Comparison of ENCODE assay signal across 30 cellular contexts in genomic region chr3:7275396-7275795, GRCh38.
DNase-seq lines count a peak whose midpoint lies in the region; ATAC-seq and TF ChIP-seq lines count a peak whose summit lies in the region.
"Had no signal": no experiment of that assay in that cellular context is flagged by ENCODE, and none has a peak within 500 bp of the region (broad histone marks: within the 10 kb centered on the region; RNA-seq: fewer than 3 reads in every experiment).

No MANE protein-coding gene starts in this region.

- no peak for DNase-seq in NK-92 (lab: John Stamatoyannopoulos, UW; ENCODE audit: unreplicated experiment)
- no peak for DNase-seq in activated CD4-positive, alpha-beta T cell treated with anti-CD3 and anti-CD28 coated beads, Interleukin-2, amount 10 ng/mL, durations not matched to agents 7 days and 5 days
- no peak for DNase-seq in NCI-H1694 treated with DMSO at 0.1 percent for 48 hours (lab: John Stamatoyannopoulos, UW)
- DNase-seq in PC-9 = no peak
- DNase-seq: activated CD4-positive, alpha-beta memory T cell treated with anti-CD3 and anti-CD28 coated beads for 36 hours; activated naive CD8-positive, alpha-beta T cell treated with anti-CD3 and anti-CD28 coated beads, Interleukin-2, amount 10 ng/mL, durations not matched to agents 7 days and 5 days; caudate nucleus; DMS79 treated with DMSO at 0.1 percent for 48 hours; endodermal cell; GOT3; IMR-90; NCI-H1105; NCI-H2029 treated with DMSO at 0.1 percent for 48 hours; NCI-H446; NCI-H82; stomach; T1000; tibial artery had no signal

- no peak overlapping the region for H2AFZ ChIP-seq in OCI-LY3 (ENCODE audit: low read depth, low read length)
- no peak overlapping the region for H2AFZ ChIP-seq in PC-9
- H2AFZ ChIP-seq: hepatocyte had no signal

- no peaks in the 10 kb centered on the region for H3K4me1 Mint-ChIP-seq in activated CD4-positive, alpha-beta T cell treated with anti-CD3 and anti-CD28 coated beads, Interleukin-2, amount 10 ng/mL, durations not matched to agents 7 days and 5 days
- H3K4me1 Mint-ChIP-seq: activated naive CD8-positive, alpha-beta T cell treated with anti-CD3 and anti-CD28 coated beads, Interleukin-2, amount 10 ng/mL, durations not matched to agents 7 days and 5 days; memory B cell; WTC11 had no signal

- H3K4me1 ChIP-seq in OCI-LY3 (ENCODE audit: low read length) (peaks cover 9% of the 10 kb centered on the region), PC-9 (replicated peaks; ENCODE audit: insufficient read depth) (no peaks in the 10 kb centered on the region)
- H3K4me1 ChIP-seq: esophagus muscularis mucosa, prostate gland, stomach, tibial artery had no signal

- H3K27me3 Mint-ChIP-seq in activated CD4-positive, alpha-beta T cell treated with anti-CD3 and anti-CD28 coated beads, Interleukin-2, amount 10 ng/mL, durations not matched to agents 7 days and 5 days = no peaks in the 10 kb centered on the region
- H3K27me3 Mint-ChIP-seq: activated CD4-positive, alpha-beta memory T cell treated with anti-CD3 and anti-CD28 coated beads for 36 hours; activated naive CD8-positive, alpha-beta T cell treated with anti-CD3 and anti-CD28 coated beads, Interleukin-2, amount 10 ng/mL, durations not matched to agents 7 days and 5 days; memory B cell had no signal

- H3K9ac ChIP-seq in OCI-LY3 (ENCODE audit: low read length) = no peak overlapping the region

- H3K36me3 Mint-ChIP-seq in activated CD4-positive, alpha-beta T cell treated with anti-CD3 and anti-CD28 coated beads, Interleukin-2, amount 10 ng/mL, durations not matched to agents 7 days and 5 days (ENCODE audit: low read depth) = no peaks in the 10 kb centered on the region
- H3K36me3 Mint-ChIP-seq: activated CD4-positive, alpha-beta memory T cell treated with anti-CD3 and anti-CD28 coated beads for 36 hours; activated naive CD8-positive, alpha-beta T cell treated with anti-CD3 and anti-CD28 coated beads, Interleukin-2, amount 10 ng/mL, durations not matched to agents 7 days and 5 days; memory B cell; WTC11 had no signal

- no peaks in the 10 kb centered on the region for H4K20me1 ChIP-seq in OCI-LY3 (ENCODE audit: insufficient read depth, low read length)
- no peaks in the 10 kb centered on the region for H4K20me1 ChIP-seq in PC-9 (ENCODE audit: insufficient read depth)

- H3K4me3 ChIP-seq in OCI-LY3 (ENCODE audit: low read length) = no peak overlapping the region
- H3K4me3 ChIP-seq in PC-9 = no peak overlapping the region
- H3K4me3 ChIP-seq: esophagus muscularis mucosa, hepatocyte, prostate gland, stomach, tibial artery had no signal

- no peak overlapping the region for H3K4me3 Mint-ChIP-seq in activated CD4-positive, alpha-beta T cell treated with anti-CD3 and anti-CD28 coated beads, Interleukin-2, amount 10 ng/mL, durations not matched to agents 7 days and 5 days
- H3K4me3 Mint-ChIP-seq: activated CD4-positive, alpha-beta memory T cell treated with anti-CD3 and anti-CD28 coated beads for 36 hours; activated naive CD8-positive, alpha-beta T cell treated with anti-CD3 and anti-CD28 coated beads, Interleukin-2, amount 10 ng/mL, durations not matched to agents 7 days and 5 days; endodermal cell; memory B cell; WTC11 had no signal

- H3K4me2 ChIP-seq in OCI-LY3 (ENCODE audit: low read length) (peak overlapping the region; percentile 45), PC-9 (no peak overlapping the region)
- H3K4me2 ChIP-seq: hepatocyte had no signal

- POLR2A ChIA-PET in activated CD4-positive, alpha-beta T cell treated with anti-CD3 and anti-CD28 coated beads, Interleukin-2, amount 10 ng/mL, durations not matched to agents 7 days and 5 days (lab: Charles Lee) = no interaction called here
- POLR2A ChIA-PET in PC-9 (lab: Charles Lee; ENCODE audit: unreplicated experiment) = no interaction called here

- no peaks in the 10 kb centered on the region for H3K9me3 ChIP-seq in OCI-LY3 (ENCODE audit: insufficient read depth, low read length)
- no peaks in the 10 kb centered on the region for H3K9me3 ChIP-seq in PC-9 (ENCODE audit: insufficient read depth, low read depth)
- H3K9me3 ChIP-seq: esophagus muscularis mucosa, neutrophil, prostate gland, stomach, tibial artery had no signal

- H3F3A ChIP-seq in PC-9 (ENCODE audit: insufficient read depth, low read depth) = no peaks in the 10 kb centered on the region

- no TSS peak for BruUV-seq in PC-9 (replicated peaks; lab: Mats Ljungman, UMichigan)

- H3K9me2 ChIP-seq in PC-9 (ENCODE audit: insufficient read depth) = no peaks in the 10 kb centered on the region

- H3K36me3 ChIP-seq in OCI-LY3 (replicated peaks; ENCODE audit: low read depth, low read length) (no peaks in the 10 kb centered on the region), PC-9 (ENCODE audit: low read depth) (no peaks in the 10 kb centered on the region)
- H3K36me3 ChIP-seq: esophagus muscularis mucosa, neutrophil, prostate gland, stomach, tibial artery had no signal

- H3K9me3 Mint-ChIP-seq in activated CD4-positive, alpha-beta T cell treated with anti-CD3 and anti-CD28 coated beads, Interleukin-2, amount 10 ng/mL, durations not matched to agents 7 days and 5 days = no peaks in the 10 kb centered on the region
- H3K9me3 Mint-ChIP-seq: activated CD4-positive, alpha-beta memory T cell treated with anti-CD3 and anti-CD28 coated beads for 36 hours; activated naive CD8-positive, alpha-beta T cell treated with anti-CD3 and anti-CD28 coated beads, Interleukin-2, amount 10 ng/mL, durations not matched to agents 7 days and 5 days; WTC11 had no signal

- ATAC-seq in GM18868 (IDR thresholded peaks at IDR 0.05; ENCODE audit: unreplicated experiment) (peak; percentile 95), GM21529 (IDR thresholded peaks at IDR 0.05; ENCODE audit: unreplicated experiment) (peak; percentile 53), HG02943 (IDR thresholded peaks at IDR 0.05; ENCODE audit: low read depth, unreplicated experiment) (peak; percentile 56)
- ATAC-seq: Right ventricle myocardium inferior, WTC11 had no signal

- CTCF ChIA-PET in activated CD4-positive, alpha-beta T cell treated with anti-CD3 and anti-CD28 coated beads, Interleukin-2, amount 10 ng/mL, durations not matched to agents 7 days and 5 days (lab: Charles Lee) = interaction anchor here (0.9 kb wide), 1 partner anchor 9 kb away, joined by 4 read pairs; no protein-coding TSS in a partner anchor
- CTCF ChIA-PET in PC-9 (lab: Charles Lee) = no interaction called here

- no peak for TF ChIP-seq CTCF in OCI-LY3 (IDR thresholded peaks at IDR 0.05; ENCODE audit: low read depth, low read length)
- TF ChIP-seq CTCF in PC-9 (conservative IDR thresholded peaks at IDR 0.05) = no peak

- no peaks in the 10 kb centered on the region for H3K79me2 ChIP-seq in OCI-LY3 (ENCODE audit: low read length)
- no peaks in the 10 kb centered on the region for H3K79me2 ChIP-seq in PC-9 (ENCODE audit: low read depth)
- H3K79me2 ChIP-seq: hepatocyte had no signal

- intact Hi-C loops in PC-9 (cut with micrococcal nuclease; ENCODE audit: unreplicated experiment) = no loop called here

- H3K27ac Mint-ChIP-seq in activated CD4-positive, alpha-beta T cell treated with anti-CD3 and anti-CD28 coated beads, Interleukin-2, amount 10 ng/mL, durations not matched to agents 7 days and 5 days = no peak overlapping the region
- H3K27ac Mint-ChIP-seq: activated CD4-positive, alpha-beta memory T cell treated with anti-CD3 and anti-CD28 coated beads for 36 hours; activated naive CD8-positive, alpha-beta T cell treated with anti-CD3 and anti-CD28 coated beads, Interleukin-2, amount 10 ng/mL, durations not matched to agents 7 days and 5 days; endodermal cell; memory B cell; WTC11 had no signal

- H3K27me3 ChIP-seq in OCI-LY3 (ENCODE audit: low read depth, low read length) (no peaks in the 10 kb centered on the region), PC-9 (ENCODE audit: insufficient read depth, low read depth) (peaks cover under 1% of the 10 kb centered on the region; the same call in 1 of the 2 replicates)
- H3K27me3 ChIP-seq: esophagus muscularis mucosa, hepatocyte, neutrophil, stomach, tibial artery had no signal

- H3K27ac ChIP-seq in OCI-LY3 (ENCODE audit: low read length) (no peak overlapping the region), PC-9 (no peak overlapping the region)
- H3K27ac ChIP-seq: C4-2B, esophagus muscularis mucosa, hepatocyte, neutrophil, prostate gland, stomach, tibial artery had no signal
